ENCODE assay signal across 15 cellular contexts in the genomic region with DNA sequence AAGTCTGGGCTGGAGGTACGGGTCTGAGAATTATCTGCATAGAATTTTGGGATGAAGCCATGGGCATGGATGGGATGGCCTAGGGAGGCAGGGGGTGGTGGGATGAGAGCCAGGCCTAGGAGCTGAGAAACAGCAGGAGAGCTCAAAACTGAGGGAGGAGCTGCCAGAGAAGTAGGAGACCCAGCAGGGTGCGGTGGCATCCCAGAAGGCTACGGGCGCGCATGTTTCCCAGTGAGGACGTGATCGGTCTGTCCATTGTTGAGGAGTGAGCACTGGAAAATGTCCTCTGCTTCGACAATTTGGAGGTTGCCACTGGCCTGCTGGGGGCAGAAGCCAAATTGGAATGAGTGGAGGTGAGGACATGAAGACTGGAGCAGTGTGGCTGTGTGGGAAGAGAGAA. TPM values are rescaled to one million over a fixed set of nuclear protein-coding genes. Genes with fewer than 3 reads are reported as not detected.
DNase-seq lines count a peak whose midpoint lies in the region; ATAC-seq, FAIRE-seq and TF ChIP-seq lines count a peak whose summit lies in the region.
"Had no signal": no experiment of that assay in that cellular context is flagged by ENCODE, and none has a peak within 500 bp of the region (broad histone marks: within the 10 kb centered on the region; RNA-seq: fewer than 3 reads in every experiment).

No MANE protein-coding gene starts in this region.

- H3K9me3 ChIP-seq in A673 (ENCODE audit: low read depth, low read length, poor library complexity, severe bottlenecking) (no peaks in the 10 kb centered on the region), mesenchymal stem cell (ENCODE audit: control insufficient read depth, low read length) (no peaks in the 10 kb centered on the region), pancreas (no peaks in the 10 kb centered on the region)
- no peaks in the 10 kb centered on the region for H3K9me3 ChIP-seq in CD8-positive, alpha-beta T cell (ENCODE audit: low read length)
- H3K9me3 ChIP-seq: transverse colon had no signal

- no peak overlapping the region for H2AK5ac ChIP-seq in mesenchymal stem cell (ENCODE audit: low read length, severe bottlenecking)

- H3K4me1 Mint-ChIP-seq in CD8-positive, alpha-beta T cell (ENCODE audit: low read depth), result peaks cover 72% of the 10 kb centered on the region
- peaks cover 58% of the 10 kb centered on the region for H3K4me1 Mint-ChIP-seq in activated T-helper 2 cell treated with anti-CD3 and anti-CD28 coated beads, Interferon-gamma antibody, Interleukin-2, Interleukin-4, amounts not matched to agents 10 μg/mL and 5 μg/mL and 100 μg/mL, durations not matched to agents 14 hours and 24 hours and 36 hours (ENCODE audit: low read depth)

- no TSS peak for BruUV-seq in A673 (replicated peaks; lab: Mats Ljungman, UMichigan)

- intact Hi-C loops in A673 (cut with micrococcal nuclease; ENCODE audit: unreplicated experiment), result no loop called here
- intact Hi-C loops in CD8-positive, alpha-beta T cell (cut with DNase I, micrococcal nuclease), result loop anchor here (2.0 to 5.0 kb wide), 4 partner anchors 15 to 333 kb away; a partner anchor contains a TSS
- intact Hi-C loops in activated T-helper 2 cell treated with anti-CD3 and anti-CD28 coated beads, Interferon-gamma antibody, Interleukin-2, Interleukin-4, amounts not matched to agents 10 μg/mL and 5 μg/mL and 100 μg/mL, durations not matched to agents 14 hours and 24 hours and 36 hours (cut with micrococcal nuclease), result loop anchor here (10.0 kb wide), 1 partner anchor 191 kb away; no protein-coding TSS in a partner anchor
- intact Hi-C loops in pancreas (cut with DNase I), result loop anchor here in 1 of 3 donors (5.0 kb wide), 1 partner anchor 338 kb away; no protein-coding TSS in a partner anchor

- peak overlapping the region; percentile 8 for H3K9ac ChIP-seq in mesenchymal stem cell (ENCODE audit: low read length)

- H3K4me3 ChIP-seq in A673 (ENCODE audit: low read depth, low read length, poor library complexity, severe bottlenecking), result no peak overlapping the region
- H3K4me3 ChIP-seq in CD8-positive, alpha-beta T cell (ENCODE audit: low read depth, low read length), result no peak overlapping the region
- H3K4me3 ChIP-seq in mesenchymal stem cell (ENCODE audit: insufficient read depth in 1 of 2, low read depth in 1 of 2, low read length in 2 of 2), result no peak overlapping the region
- no peak overlapping the region for H3K4me3 ChIP-seq in pancreas
- H3K4me3 ChIP-seq: transverse colon had no signal

- H3K4me1 ChIP-seq in A673 (ENCODE audit: insufficient read depth, low read length, poor library complexity, severe bottlenecking) (peaks cover 21% of the 10 kb centered on the region), mesenchymal stem cell (ENCODE audit: control insufficient read depth, insufficient read depth, low read depth, low read length) (peaks cover 3% of the 10 kb centered on the region), pancreas (peaks cover 13 to 19% (median 15%) of the 10 kb centered on the region in 3 donors)
- peaks cover 46% of the 10 kb centered on the region for H3K4me1 ChIP-seq in CD8-positive, alpha-beta T cell (ENCODE audit: insufficient read depth, low read length)

- no peak for FAIRE-seq in pancreas (lab: Jason Lieb, UNC)
- FAIRE-seq in RCC 7860 (lab: Jason Lieb, UNC), result no peak

- TF ChIP-seq CTCF in A673 (conservative IDR thresholded peaks at IDR 0.05; ENCODE audit: low read depth, low read length) (no peak), pancreas (IDR thresholded peaks at IDR 0.05) (no peak)
- TF ChIP-seq CTCF in CD8-positive, alpha-beta T cell (IDR thresholded peaks at IDR 0.05), result no peak

- H2AFZ ChIP-seq in mesenchymal stem cell (ENCODE audit: low read depth, low read length), result no peak overlapping the region

- H4K8ac ChIP-seq in mesenchymal stem cell (ENCODE audit: low read length), result no peak overlapping the region

- H3K79me1 ChIP-seq in mesenchymal stem cell (replicated peaks; ENCODE audit: low read length, poor library complexity, severe bottlenecking), result peaks cover 22% of the 10 kb centered on the region

- H2BK15ac ChIP-seq in mesenchymal stem cell (ENCODE audit: low read depth, poor library complexity, severe bottlenecking), result no peak overlapping the region

- H3K14ac ChIP-seq in mesenchymal stem cell (ENCODE audit: low read length in 2 of 2), result no peak overlapping the region

- POLR2A ChIA-PET in A673 (lab: Charles Lee; ENCODE audit: low non-redundant PET), result no interaction called here
- POLR2A ChIA-PET in CD8-positive, alpha-beta T cell (lab: Charles Lee), result no interaction called here

- peaks cover 68% of the 10 kb centered on the region for H3K36me3 Mint-ChIP-seq in CD8-positive, alpha-beta T cell
- peaks cover 72% of the 10 kb centered on the region for H3K36me3 Mint-ChIP-seq in activated T-helper 2 cell treated with anti-CD3 and anti-CD28 coated beads, Interferon-gamma antibody, Interleukin-2, Interleukin-4, amounts not matched to agents 10 μg/mL and 5 μg/mL and 100 μg/mL, durations not matched to agents 14 hours and 24 hours and 36 hours (ENCODE audit: low read depth)

- H4K91ac ChIP-seq in mesenchymal stem cell (ENCODE audit: low read length), result no peak overlapping the region

- whole genome bisulfite sequencing in mesenchymal stem cell, result 96% methylated on average over 8 of the region's 8 CpGs
- 90 to 92% methylated on average over 8 of the region's 8 CpGs for WGBS in pancreas, 2 donors

- H3K23ac ChIP-seq in mesenchymal stem cell (ENCODE audit: low read length in 2 of 2), result no peak overlapping the region

- H2BK12ac ChIP-seq in mesenchymal stem cell (ENCODE audit: low read length in 2 of 2), result no peak overlapping the region

- no peak overlapping the region for H2BK5ac ChIP-seq in mesenchymal stem cell (ENCODE audit: low read depth, low read length, poor library complexity, severe bottlenecking)

- H3K36me3 ChIP-seq in A673 (ENCODE audit: insufficient read depth, low read length, poor library complexity, severe bottlenecking), result peaks cover 33% of the 10 kb centered on the region
- peaks cover 9% of the 10 kb centered on the region for H3K36me3 ChIP-seq in CD8-positive, alpha-beta T cell (ENCODE audit: insufficient read depth, low read length)
- H3K36me3 ChIP-seq in mesenchymal stem cell (ENCODE audit: control insufficient read depth in 1 of 2, insufficient read depth in 2 of 2, low read depth in 1 of 2, low read length in 2 of 2), result peaks cover 25 to 49% of the 10 kb centered on the region in 2 experiments
- H3K36me3 ChIP-seq in pancreas, result peaks cover 0 to 7% (median 0%) of the 10 kb centered on the region in 3 donors

- no peak overlapping the region for H3K4ac ChIP-seq in mesenchymal stem cell (ENCODE audit: low read depth in 1 of 2, low read length in 2 of 2)

- H3K27me3 Mint-ChIP-seq in CD8-positive, alpha-beta T cell (ENCODE audit: low read depth), result no peaks in the 10 kb centered on the region
- no peaks in the 10 kb centered on the region for H3K27me3 Mint-ChIP-seq in activated T-helper 2 cell treated with anti-CD3 and anti-CD28 coated beads, Interferon-gamma antibody, Interleukin-2, Interleukin-4, amounts not matched to agents 10 μg/mL and 5 μg/mL and 100 μg/mL, durations not matched to agents 14 hours and 24 hours and 36 hours (ENCODE audit: low read depth)

- no peak for ATAC-seq in CD8-positive, alpha-beta T cell
- ATAC-seq in GM21526 (IDR thresholded peaks at IDR 0.05; ENCODE audit: low FRiP score, unreplicated experiment), result no peak
- ATAC-seq in pancreas, result no peak
- ATAC-seq: activated CD4-positive, CD25-positive, alpha-beta regulatory T cell treated with anti-CD3 and anti-CD28 coated beads, Interleukin-2, amount 50 U/mL, for 24 hours; left colon; Panc1 had no signal

- H3K9me3 Mint-ChIP-seq in CD8-positive, alpha-beta T cell, result no peaks in the 10 kb centered on the region
- H3K9me3 Mint-ChIP-seq in activated T-helper 2 cell treated with anti-CD3 and anti-CD28 coated beads, Interferon-gamma antibody, Interleukin-2, Interleukin-4, amounts not matched to agents 10 μg/mL and 5 μg/mL and 100 μg/mL, durations not matched to agents 14 hours and 24 hours and 36 hours, result no peaks in the 10 kb centered on the region

- H3K27me3 ChIP-seq in A673 (replicated peaks; ENCODE audit: insufficient read depth, low read depth, low read length, poor library complexity) (no peaks in the 10 kb centered on the region), mesenchymal stem cell (ENCODE audit: control insufficient read depth in 1 of 2, insufficient read depth in 1 of 2, low read length in 2 of 2) (no peaks in the 10 kb centered on the region), pancreas (no peaks in the 10 kb centered on the region)
- H3K27me3 ChIP-seq in CD8-positive, alpha-beta T cell (ENCODE audit: insufficient read depth, low read length), result no peaks in the 10 kb centered on the region
- H3K27me3 ChIP-seq: transverse colon had no signal

- H3K4me2 ChIP-seq in mesenchymal stem cell (ENCODE audit: low read length, poor library complexity, severe bottlenecking), result no peak overlapping the region

- H3K27ac ChIP-seq in A673 (ENCODE audit: low read depth, low read length, poor library complexity, severe bottlenecking) (peak overlapping the region; percentile 0), mesenchymal stem cell (ENCODE audit: low read length, poor library complexity, severe bottlenecking) (no peak overlapping the region), pancreas (no peak overlapping the region)
- no peak overlapping the region for H3K27ac ChIP-seq in CD8-positive, alpha-beta T cell (ENCODE audit: low read depth, low read length)
- H3K27ac ChIP-seq: transverse colon had no signal

- DNase-seq in A673 (ENCODE audit: low spot score), result peak; percentile 39
- DNase-seq in CD8-positive, alpha-beta T cell, result no peak
- no peak for DNase-seq in activated T-helper 2 cell treated with anti-CD3 and anti-CD28 coated beads, Interferon-gamma antibody, Interleukin-2, Interleukin-4, amounts not matched to agents 10 μg/mL and 5 μg/mL and 100 μg/mL, durations not matched to agents 14 hours and 24 hours and 36 hours (ENCODE audit: low spot score)
- no peak for DNase-seq in mesenchymal stem cell
- no peak for DNase-seq in DMS 273 (lab: John Stamatoyannopoulos, UW; ENCODE audit: unreplicated experiment)
- DNase-seq in pancreas, result no peak
- no peak for DNase-seq in RCC 7860 (ENCODE audit: low spot score)
- DNase-seq: DND-41; effector CD4-positive, alpha-beta T cell; left colon; stimulated activated CD4-positive, alpha-beta T cell treated with anti-CD3 and anti-CD28 coated beads, Interleukin-2, amount 100 ng/mL, for 48 hours; transverse colon had no signal

- CTCF ChIA-PET in A673 (lab: Charles Lee), result interaction anchor here (0.6 kb wide), 1 partner anchor 648 kb away, joined by 3 read pairs; no protein-coding TSS in a partner anchor
- CTCF ChIA-PET in CD8-positive, alpha-beta T cell (lab: Charles Lee), result interaction anchor here (1.0 to 5.2 kb wide), 10 partner anchors 11 to 344 kb away, joined by 3 to 47 read pairs (median 4); no protein-coding TSS in a partner anchor

- H3K4me3 Mint-ChIP-seq in CD8-positive, alpha-beta T cell, result no peak overlapping the region
- H3K4me3 Mint-ChIP-seq in activated T-helper 2 cell treated with anti-CD3 and anti-CD28 coated beads, Interferon-gamma antibody, Interleukin-2, Interleukin-4, amounts not matched to agents 10 μg/mL and 5 μg/mL and 100 μg/mL, durations not matched to agents 14 hours and 24 hours and 36 hours (ENCODE audit: low read depth), result no peak overlapping the region

- no peak overlapping the region for H2BK120ac ChIP-seq in mesenchymal stem cell (ENCODE audit: low read depth, low read length)

- peak overlapping the region; percentile 43 for H3K27ac Mint-ChIP-seq in CD8-positive, alpha-beta T cell
- H3K27ac Mint-ChIP-seq in activated T-helper 2 cell treated with anti-CD3 and anti-CD28 coated beads, Interferon-gamma antibody, Interleukin-2, Interleukin-4, amounts not matched to agents 10 μg/mL and 5 μg/mL and 100 μg/mL, durations not matched to agents 14 hours and 24 hours and 36 hours, result peak overlapping the region; percentile 79

- no peak overlapping the region for H3K18ac ChIP-seq in mesenchymal stem cell (ENCODE audit: low read depth in 1 of 2, low read length in 2 of 2)

RNA-seq across cellular contexts. Expression of a gene that starts 14.5 kb away (rescaled TPM):
- total RNA-seq in A673 (2021), result 1.6 and 2.0 TPM in 2 replicates
- 1 to 10 TPM in 1 of 2 experiments, under 1 TPM in 1; 0.60 to 1.1 TPM for total RNA-seq in CD8-positive, alpha-beta T cell
- 1.1 and 1.3 TPM in 2 replicates for total RNA-seq in activated T-helper 2 cell treated with anti-CD3 and anti-CD28 coated beads, Interferon-gamma antibody, Interleukin-2, Interleukin-4, amounts not matched to agents 10 μg/mL and 5 μg/mL and 100 μg/mL, durations not matched to agents 14 hours and 24 hours and 36 hours
- 1.8 TPM for polyA plus RNA-seq in mesenchymal stem cell (2013, experiment 1 of 2)
- 1.9 TPM for polyA plus RNA-seq in mesenchymal stem cell (2013, experiment 2 of 2)
- total RNA-seq in pancreas, result 1 to 10 TPM; 1.1 to 1.8 (median 1.4) TPM
- 1 to 10 TPM; 1.6 to 6.9 TPM for polyA plus RNA-seq in pancreas

RNA-seq across cellular contexts. Expression of a gene that starts 14.7 kb away (rescaled TPM):
- total RNA-seq in A673 (2021), result 222 and 239 TPM in 2 replicates
- 10 to 100 TPM; 60.8 to 68.8 TPM for total RNA-seq in CD8-positive, alpha-beta T cell
- 217 and 229 TPM in 2 replicates for total RNA-seq in activated T-helper 2 cell treated with anti-CD3 and anti-CD28 coated beads, Interferon-gamma antibody, Interleukin-2, Interleukin-4, amounts not matched to agents 10 μg/mL and 5 μg/mL and 100 μg/mL, durations not matched to agents 14 hours and 24 hours and 36 hours
- 426 TPM for polyA plus RNA-seq in mesenchymal stem cell (2013, experiment 1 of 2)
- polyA plus RNA-seq in mesenchymal stem cell (2013, experiment 2 of 2), result 433 TPM
- 100 to 1,000 TPM in 2 of 6 donors, 10 to 100 TPM in 4; 54.4 to 117 (median 87.6) TPM for total RNA-seq in pancreas
- polyA plus RNA-seq in pancreas, result 10 to 100 TPM; 43.8 to 78.9 TPM
